24 cellular contexts compared by ENCODE assay signal in the genomic region with DNA sequence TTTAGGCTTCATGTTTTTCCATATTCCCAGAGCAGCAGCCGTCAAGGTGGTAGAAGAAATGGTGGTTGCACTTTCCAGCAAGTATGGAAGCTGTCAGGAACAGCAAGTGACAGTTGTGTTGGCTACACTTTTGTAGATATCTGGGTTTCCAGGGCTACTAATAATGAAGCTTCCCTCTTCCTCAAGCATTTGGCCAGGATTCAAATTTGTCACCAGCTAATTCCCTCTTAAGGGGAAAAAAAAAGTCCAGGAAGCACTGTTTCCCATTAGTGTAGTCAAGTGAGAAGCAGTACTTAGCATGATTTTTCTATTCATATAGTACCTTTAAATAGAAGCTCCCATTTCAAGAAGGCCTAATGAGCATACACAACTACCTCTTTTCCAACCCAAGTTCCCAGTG.
DNase-seq lines count a peak whose midpoint lies in the region; ATAC-seq and TF ChIP-seq lines count a peak whose summit lies in the region.
"Had no signal": no experiment of that assay in that cellular context is flagged by ENCODE, and none has a peak within 500 bp of the region (broad histone marks: within the 10 kb centered on the region; RNA-seq: fewer than 3 reads in every experiment).

No MANE protein-coding gene starts in this region.

- H3K27me3 ChIP-seq in Karpas-422 (ENCODE audit: low read length) (no peaks in the 10 kb centered on the region), left lung (no peaks in the 10 kb centered on the region)

- peaks cover 94% of the 10 kb centered on the region for H3K79me2 ChIP-seq in Karpas-422 (ENCODE audit: low read length)

- no peaks in the 10 kb centered on the region for H3K9me3 Mint-ChIP-seq in activated naive CD4-positive, alpha-beta T cell treated with anti-CD3 and anti-CD28 coated beads for 36 hours

- H3K36me3 Mint-ChIP-seq in activated naive CD4-positive, alpha-beta T cell treated with anti-CD3 and anti-CD28 coated beads for 36 hours (ENCODE audit: low read depth), result no peaks in the 10 kb centered on the region
- H3K36me3 Mint-ChIP-seq: CD8-positive, alpha-beta memory T cell had no signal

- peak overlapping the region; percentile 69 for H3K4me2 ChIP-seq in Karpas-422 (ENCODE audit: low read depth, low read length, poor library complexity, severe bottlenecking)

- no peak for ATAC-seq in GM21528 (IDR thresholded peaks at IDR 0.05; ENCODE audit: low FRiP score, unreplicated experiment)
- no peak for ATAC-seq in left lung
- no peak for ATAC-seq in GM19467 (IDR thresholded peaks at IDR 0.05; ENCODE audit: unreplicated experiment)

- peak overlapping the region; percentile 96 for H3K27ac ChIP-seq in Karpas-422 (ENCODE audit: low read length)
- H3K27ac ChIP-seq in left lung, result no peak overlapping the region
- H3K27ac ChIP-seq: C4-2B, RWPE1, SK-N-MC had no signal

- no peaks in the 10 kb centered on the region for H4K20me1 ChIP-seq in Karpas-422 (ENCODE audit: insufficient read depth, low read depth, low read length)

- CTCF ChIA-PET in activated naive CD4-positive, alpha-beta T cell treated with anti-CD3 and anti-CD28 coated beads for 36 hours (lab: Charles Lee), result interaction anchor here (1.7 kb wide), 1 partner anchor 16 kb away, joined by 4 read pairs; no protein-coding TSS in a partner anchor

- no peak overlapping the region for H2AFZ ChIP-seq in Karpas-422 (ENCODE audit: low read length)

- no peak overlapping the region for H3K4me3 ChIP-seq in Karpas-422 (ENCODE audit: low read length)
- H3K4me3 ChIP-seq in left lung, result no peak overlapping the region
- H3K4me3 ChIP-seq: SK-N-MC had no signal

- DNase-seq in DMS79 (lab: John Stamatoyannopoulos, UW) (peak; percentile 10), Karpas-422 (no peak), NCI-H2029 treated with DMSO at 0.1 percent for 48 hours (lab: John Stamatoyannopoulos, UW) (peak; percentile 27), kidney tubule cell (ENCODE audit: low spot score) (peak; percentile 35), left lung (no peak)
- no peak for DNase-seq in activated naive CD4-positive, alpha-beta T cell treated with anti-CD3 and anti-CD28 coated beads for 36 hours
- DNase-seq: ACHN; CD8-positive, alpha-beta memory T cell; DND-41; KG1; NCI-H1417 treated with DMSO at 0.1 percent for 48 hours; NCI-H187; NCI-H2171; NCI-H345; NCI-H524 treated with DMSO at 0.1 percent for 48 hours; NCI-H82; SHP77 treated with DMSO at 0.1 percent for 48 hours; SW 1271; T-helper 2 cell had no signal

- H3K4me1 Mint-ChIP-seq in activated naive CD4-positive, alpha-beta T cell treated with anti-CD3 and anti-CD28 coated beads for 36 hours (ENCODE audit: low read depth), result no peaks in the 10 kb centered on the region
- H3K4me1 Mint-ChIP-seq: CD8-positive, alpha-beta memory T cell had no signal

- peak overlapping the region; percentile 55; the same call in 1 of the 2 replicates for H3K9ac ChIP-seq in Karpas-422 (ENCODE audit: low read length)

- peaks cover 4% of the 10 kb centered on the region for H3K27me3 Mint-ChIP-seq in activated naive CD4-positive, alpha-beta T cell treated with anti-CD3 and anti-CD28 coated beads for 36 hours (ENCODE audit: low read depth)

- H3K4me1 ChIP-seq in Karpas-422 (ENCODE audit: low read length) (peaks cover 88% of the 10 kb centered on the region), left lung (no peaks in the 10 kb centered on the region)

- H3K9me3 ChIP-seq in Karpas-422 (ENCODE audit: low read length) (no peaks in the 10 kb centered on the region; the same call in 1 of the 2 replicates), left lung (no peaks in the 10 kb centered on the region)

- H3K27ac Mint-ChIP-seq in activated naive CD4-positive, alpha-beta T cell treated with anti-CD3 and anti-CD28 coated beads for 36 hours, result no peak overlapping the region
- H3K27ac Mint-ChIP-seq: CD8-positive, alpha-beta memory T cell had no signal

- peaks cover 62% of the 10 kb centered on the region for H3K36me3 ChIP-seq in Karpas-422 (ENCODE audit: insufficient read depth, low read length)
- H3K36me3 ChIP-seq in left lung, result no peaks in the 10 kb centered on the region

- H3K9me2 ChIP-seq in Karpas-422 (replicated peaks; ENCODE audit: insufficient read depth, low read length), result no peaks in the 10 kb centered on the region

- no peak for TF ChIP-seq CTCF in left lung (IDR thresholded peaks at IDR 0.05)

- intact Hi-C loops in left lung (cut with DNase I), result no loop called here
- intact Hi-C loops in activated naive CD4-positive, alpha-beta T cell treated with anti-CD3 and anti-CD28 coated beads for 36 hours (cut with micrococcal nuclease), result no loop called here

- no peak overlapping the region for H3K4me3 Mint-ChIP-seq in activated naive CD4-positive, alpha-beta T cell treated with anti-CD3 and anti-CD28 coated beads for 36 hours
- H3K4me3 Mint-ChIP-seq: CD8-positive, alpha-beta memory T cell had no signal

Comparison
In these comparisons a context has a peak if more than half of its experiments do, and no peak if none do; other contexts are left out.
1. DNase-seq: peak in DMS79 (single experiment), NCI-H2029 treated with DMSO at 0.1 percent for 48 hours (single experiment) and kidney tubule cell (single experiment); none in Karpas-422 (single experiment), left lung (0 of 2) and activated naive CD4-positive, alpha-beta T cell treated with anti-CD3 and anti-CD28 coated beads for 36 hours (single experiment).